8 cellular contexts compared by ENCODE assay signal in the genomic region with DNA sequence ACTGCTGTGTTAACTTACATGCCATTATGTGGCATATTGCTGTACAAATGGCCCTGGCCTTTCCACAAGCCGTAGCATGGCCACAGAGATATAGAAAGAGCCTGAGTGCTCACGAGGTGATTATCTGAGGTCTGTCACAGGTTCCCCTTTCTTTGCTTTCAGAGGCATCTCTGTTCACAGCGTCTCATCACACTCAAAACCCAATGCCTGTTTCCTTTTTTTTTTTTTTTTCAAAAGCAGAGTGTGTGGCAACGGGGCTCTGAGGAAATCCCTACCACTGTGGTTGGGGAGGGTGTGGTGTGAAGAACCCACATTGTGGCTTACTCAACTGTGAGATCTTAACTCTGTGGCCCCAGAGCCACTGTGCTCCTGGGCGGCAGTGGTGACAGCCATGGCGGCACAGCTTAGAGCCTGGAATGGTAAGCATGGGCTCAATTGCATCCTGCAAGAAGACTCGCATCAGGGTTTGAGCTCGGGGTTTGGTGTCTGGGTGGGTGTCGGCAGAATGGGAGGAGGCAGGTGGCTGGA. TPM values are rescaled to one million over a fixed set of nuclear protein-coding genes. Genes with fewer than 3 reads are reported as not detected.
DNase-seq lines count a peak whose midpoint lies in the region; ATAC-seq, FAIRE-seq and TF ChIP-seq lines count a peak whose summit lies in the region.

No MANE protein-coding gene starts in this region.

- FAIRE-seq in D721Med (lab: Jason Lieb, UNC) (no peak), H54 (lab: Jason Lieb, UNC) (no peak)

- peaks cover 18% of the 10 kb centered on the region for H3K36me3 Mint-ChIP-seq in central memory CD8-positive, alpha-beta T cell (ENCODE audit: insufficient read depth)

- H3K27ac Mint-ChIP-seq in central memory CD8-positive, alpha-beta T cell (ENCODE audit: low read depth): peak overlapping the region; percentile 96

- TF ChIP-seq POLR2A in H54 (IDR thresholded peaks at IDR 0.05; ENCODE audit: low read depth, low read length): no peak

- ATAC-seq in GM19043 (IDR thresholded peaks at IDR 0.05; ENCODE audit: low read depth, unreplicated experiment) (peak; percentile 73), HG03097 (IDR thresholded peaks at IDR 0.05; ENCODE audit: low FRiP score, unreplicated experiment) (peak; percentile 78)
- ATAC-seq in central memory CD8-positive, alpha-beta T cell (replicated peaks; ENCODE audit: extremely low read depth, poor library complexity, severe bottlenecking): peak; percentile 73

- no peaks in the 10 kb centered on the region for H3K27me3 Mint-ChIP-seq in central memory CD8-positive, alpha-beta T cell

- TF ChIP-seq CTCF in D721Med (IDR thresholded peaks at IDR 0.05; ENCODE audit: insufficient read depth, missing control alignments): no peak

- peaks cover 45% of the 10 kb centered on the region for H3K4me1 Mint-ChIP-seq in central memory CD8-positive, alpha-beta T cell

- peak overlapping the region; percentile 84 for H3K4me3 Mint-ChIP-seq in central memory CD8-positive, alpha-beta T cell

- DNase-seq in UCSD-AML1 (lab: John Stamatoyannopoulos, UW; ENCODE audit: unreplicated experiment): peak; percentile 75
- DNase-seq in central memory CD8-positive, alpha-beta T cell (ENCODE audit: low spot score in 2 of 2): peak; percentile 51 to 77
- peak; percentile 43 for DNase-seq in stimulated activated CD8-positive, alpha-beta memory T cell treated with anti-CD3 and anti-CD28 coated beads, Interleukin-12 subunit alpha, Interleukin-12 subunit beta, amount 100 ng/mL, for 4 hours (ENCODE audit: low read depth)
- DNase-seq in dermis blood vessel endothelial cell: no peak
- DNase-seq in D721Med (ENCODE audit: insufficient read length, low spot score): no peak
- DNase-seq in H54 (ENCODE audit: insufficient read length, low spot score): no peak

- no peaks in the 10 kb centered on the region for H3K9me3 Mint-ChIP-seq in central memory CD8-positive, alpha-beta T cell

RNA-seq across cellular contexts. Expression of a gene that starts 30.8 kb away (rescaled TPM):
- 0.47 and 0.51 TPM in 2 replicates for total RNA-seq in dermis blood vessel endothelial cell

Comparison
In these comparisons a context has a peak if more than half of its experiments do, and no peak if none do; other contexts are left out.
1. DNase-seq: peak in UCSD-AML1 (single experiment), central memory CD8-positive, alpha-beta T cell (2 of 2) and stimulated activated CD8-positive, alpha-beta memory T cell treated with anti-CD3 and anti-CD28 coated beads, Interleukin-12 subunit alpha, Interleukin-12 subunit beta, amount 100 ng/mL, for 4 hours (single experiment); none in dermis blood vessel endothelial cell (single experiment), D721Med (single experiment) and H54 (single experiment).
2. Peak in every context shown above with its lines, with median percentiles within 50 percentile points of each other: ATAC-seq.